In genomic region chr1:210645582-210646257, GRCh38 we compare ENCODE assay signal across 1 cellular context.
TF ChIP-seq lines count a peak whose summit lies in the region.

No MANE protein-coding gene starts in this region.

TF ChIP-seq in HepG2, 621 proteins besides CTCF, POLR2A, EP300 and RAD21 (continued from another document):
- TF ChIP-seq, protein P1, sequence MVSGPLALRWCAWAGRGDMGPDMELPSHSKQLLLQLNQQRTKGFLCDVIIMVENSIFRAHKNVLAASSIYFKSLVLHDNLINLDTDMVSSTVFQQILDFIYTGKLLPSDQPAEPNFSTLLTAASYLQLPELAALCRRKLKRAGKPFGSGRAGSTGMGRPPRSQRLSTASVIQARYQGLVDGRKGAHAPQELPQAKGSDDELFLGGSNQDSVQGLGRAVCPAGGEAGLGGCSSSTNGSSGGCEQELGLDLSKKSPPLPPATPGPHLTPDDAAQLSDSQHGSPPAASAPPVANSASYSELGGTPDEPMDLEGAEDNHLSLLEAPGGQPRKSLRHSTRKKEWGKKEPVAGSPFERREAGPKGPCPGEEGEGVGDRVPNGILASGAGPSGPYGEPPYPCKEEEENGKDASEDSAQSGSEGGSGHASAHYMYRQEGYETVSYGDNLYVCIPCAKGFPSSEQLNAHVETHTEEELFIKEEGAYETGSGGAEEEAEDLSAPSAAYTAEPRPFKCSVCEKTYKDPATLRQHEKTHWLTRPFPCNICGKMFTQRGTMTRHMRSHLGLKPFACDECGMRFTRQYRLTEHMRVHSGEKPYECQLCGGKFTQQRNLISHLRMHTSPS (CRISPR knock-in tag; IDR thresholded peaks at IDR 0.05; ENCODE audit: low read depth), result no peak
- peak; percentile 21; the same call in 1 of the 2 replicates for TF ChIP-seq HDAC2 (CRISPR knock-in tag; IDR thresholded peaks at IDR 0.05)
- peak; percentile 89 to 91 for TF ChIP-seq MAFK (conservative IDR thresholded peaks at IDR 0.05 in 1 of 2, IDR thresholded peaks at IDR 0.05 in 1 of 2; ENCODE audit: low read length in 2 of 2)
- TF ChIP-seq, protein P2, sequence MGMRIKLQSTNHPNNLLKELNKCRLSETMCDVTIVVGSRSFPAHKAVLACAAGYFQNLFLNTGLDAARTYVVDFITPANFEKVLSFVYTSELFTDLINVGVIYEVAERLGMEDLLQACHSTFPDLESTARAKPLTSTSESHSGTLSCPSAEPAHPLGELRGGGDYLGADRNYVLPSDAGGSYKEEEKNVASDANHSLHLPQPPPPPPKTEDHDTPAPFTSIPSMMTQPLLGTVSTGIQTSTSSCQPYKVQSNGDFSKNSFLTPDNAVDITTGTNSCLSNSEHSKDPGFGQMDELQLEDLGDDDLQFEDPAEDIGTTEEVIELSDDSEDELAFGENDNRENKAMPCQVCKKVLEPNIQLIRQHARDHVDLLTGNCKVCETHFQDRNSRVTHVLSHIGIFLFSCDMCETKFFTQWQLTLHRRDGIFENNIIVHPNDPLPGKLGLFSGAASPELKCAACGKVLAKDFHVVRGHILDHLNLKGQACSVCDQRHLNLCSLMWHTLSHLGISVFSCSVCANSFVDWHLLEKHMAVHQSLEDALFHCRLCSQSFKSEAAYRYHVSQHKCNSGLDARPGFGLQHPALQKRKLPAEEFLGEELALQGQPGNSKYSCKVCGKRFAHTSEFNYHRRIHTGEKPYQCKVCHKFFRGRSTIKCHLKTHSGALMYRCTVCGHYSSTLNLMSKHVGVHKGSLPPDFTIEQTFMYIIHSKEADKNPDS (CRISPR knock-in tag; IDR thresholded peaks at IDR 0.05), result 0 out of 2 replicates have a peak, but pooled peaks have one; percentile 45
- no peak for TF ChIP-seq ZNF891 (CRISPR knock-in tag; IDR thresholded peaks at IDR 0.05)
- TF ChIP-seq FOXJ3 (CRISPR knock-in tag; IDR thresholded peaks at IDR 0.05; ENCODE audit: borderline replicate concordance), result 0 out of 2 replicates have a peak, but pooled peaks have one; percentile 30
- TF ChIP-seq LCORL (IDR thresholded peaks at IDR 0.05), result no peak
- peak; percentile 41; the same call in 1 of the 2 replicates for TF ChIP-seq LCORL (CRISPR knock-in tag; IDR thresholded peaks at IDR 0.05)
- peak; percentile 33; the same call in 1 of the 2 replicates for TF ChIP-seq FOXP4 (CRISPR knock-in tag; IDR thresholded peaks at IDR 0.05)
- peak; percentile 65 for TF ChIP-seq TCF7 (IDR thresholded peaks at IDR 0.05; ENCODE audit: low read depth)
- TF ChIP-seq SOX13 (IDR thresholded peaks at IDR 0.05), result no peak
- TF ChIP-seq SOX13 (CRISPR knock-in tag; conservative IDR thresholded peaks at IDR 0.05 in 1 of 2, IDR thresholded peaks at IDR 0.05 in 1 of 2), result peak in 1 of 2 experiments; percentile 41; a peak in 1 of 4 replicates
- TF ChIP-seq ZNF33B (CRISPR knock-in tag; IDR thresholded peaks at IDR 0.05), result no peak
- TF ChIP-seq, protein P3, sequence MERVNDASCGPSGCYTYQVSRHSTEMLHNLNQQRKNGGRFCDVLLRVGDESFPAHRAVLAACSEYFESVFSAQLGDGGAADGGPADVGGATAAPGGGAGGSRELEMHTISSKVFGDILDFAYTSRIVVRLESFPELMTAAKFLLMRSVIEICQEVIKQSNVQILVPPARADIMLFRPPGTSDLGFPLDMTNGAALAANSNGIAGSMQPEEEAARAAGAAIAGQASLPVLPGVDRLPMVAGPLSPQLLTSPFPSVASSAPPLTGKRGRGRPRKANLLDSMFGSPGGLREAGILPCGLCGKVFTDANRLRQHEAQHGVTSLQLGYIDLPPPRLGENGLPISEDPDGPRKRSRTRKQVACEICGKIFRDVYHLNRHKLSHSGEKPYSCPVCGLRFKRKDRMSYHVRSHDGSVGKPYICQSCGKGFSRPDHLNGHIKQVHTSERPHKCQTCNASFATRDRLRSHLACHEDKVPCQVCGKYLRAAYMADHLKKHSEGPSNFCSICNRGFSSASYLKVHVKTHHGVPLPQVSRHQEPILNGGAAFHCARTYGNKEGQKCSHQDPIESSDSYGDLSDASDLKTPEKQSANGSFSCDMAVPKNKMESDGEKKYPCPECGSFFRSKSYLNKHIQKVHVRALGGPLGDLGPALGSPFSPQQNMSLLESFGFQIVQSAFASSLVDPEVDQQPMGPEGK (CRISPR knock-in tag; IDR thresholded peaks at IDR 0.05), result 0 out of 2 replicates have a peak, but pooled peaks have one; percentile 8
- TF ChIP-seq, protein P4, sequence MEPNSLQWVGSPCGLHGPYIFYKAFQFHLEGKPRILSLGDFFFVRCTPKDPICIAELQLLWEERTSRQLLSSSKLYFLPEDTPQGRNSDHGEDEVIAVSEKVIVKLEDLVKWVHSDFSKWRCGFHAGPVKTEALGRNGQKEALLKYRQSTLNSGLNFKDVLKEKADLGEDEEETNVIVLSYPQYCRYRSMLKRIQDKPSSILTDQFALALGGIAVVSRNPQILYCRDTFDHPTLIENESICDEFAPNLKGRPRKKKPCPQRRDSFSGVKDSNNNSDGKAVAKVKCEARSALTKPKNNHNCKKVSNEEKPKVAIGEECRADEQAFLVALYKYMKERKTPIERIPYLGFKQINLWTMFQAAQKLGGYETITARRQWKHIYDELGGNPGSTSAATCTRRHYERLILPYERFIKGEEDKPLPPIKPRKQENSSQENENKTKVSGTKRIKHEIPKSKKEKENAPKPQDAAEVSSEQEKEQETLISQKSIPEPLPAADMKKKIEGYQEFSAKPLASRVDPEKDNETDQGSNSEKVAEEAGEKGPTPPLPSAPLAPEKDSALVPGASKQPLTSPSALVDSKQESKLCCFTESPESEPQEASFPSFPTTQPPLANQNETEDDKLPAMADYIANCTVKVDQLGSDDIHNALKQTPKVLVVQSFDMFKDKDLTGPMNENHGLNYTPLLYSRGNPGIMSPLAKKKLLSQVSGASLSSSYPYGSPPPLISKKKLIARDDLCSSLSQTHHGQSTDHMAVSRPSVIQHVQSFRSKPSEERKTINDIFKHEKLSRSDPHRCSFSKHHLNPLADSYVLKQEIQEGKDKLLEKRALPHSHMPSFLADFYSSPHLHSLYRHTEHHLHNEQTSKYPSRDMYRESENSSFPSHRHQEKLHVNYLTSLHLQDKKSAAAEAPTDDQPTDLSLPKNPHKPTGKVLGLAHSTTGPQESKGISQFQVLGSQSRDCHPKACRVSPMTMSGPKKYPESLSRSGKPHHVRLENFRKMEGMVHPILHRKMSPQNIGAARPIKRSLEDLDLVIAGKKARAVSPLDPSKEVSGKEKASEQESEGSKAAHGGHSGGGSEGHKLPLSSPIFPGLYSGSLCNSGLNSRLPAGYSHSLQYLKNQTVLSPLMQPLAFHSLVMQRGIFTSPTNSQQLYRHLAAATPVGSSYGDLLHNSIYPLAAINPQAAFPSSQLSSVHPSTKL (CRISPR knock-in tag; IDR thresholded peaks at IDR 0.05), result 0 out of 2 replicates have a peak, but pooled peaks have one; percentile 14
- TF ChIP-seq TARDBP (CRISPR knock-in tag; IDR thresholded peaks at IDR 0.05), result 0 out of 2 replicates have a peak, but pooled peaks have one; percentile 27
- TF ChIP-seq FOXP1 (IDR thresholded peaks at IDR 0.05), result no peak
- 0 out of 2 replicates have a peak, but pooled peaks have one; percentile 6 for TF ChIP-seq FOXP1 (CRISPR knock-in tag; IDR thresholded peaks at IDR 0.05)
- TF ChIP-seq MAFF (IDR thresholded peaks at IDR 0.05; ENCODE audit: low read depth, low read length), result peak; percentile 83
- TF ChIP-seq FOXA1 (IDR thresholded peaks at IDR 0.05), result no peak
- TF ChIP-seq FOXA1 (CRISPR knock-in tag; IDR thresholded peaks at IDR 0.05), result peak; percentile 27; the same call in 1 of the 2 replicates
- peak; percentile 65; the same call in 1 of the 2 replicates for TF ChIP-seq TFAP4 (IDR thresholded peaks at IDR 0.05; ENCODE audit: borderline replicate concordance, low read depth)
- peak; percentile 63 for TF ChIP-seq PAXIP1 (CRISPR knock-in tag; conservative IDR thresholded peaks at IDR 0.05)
TF ChIP-seq in HepG2: peak in this region for 18.
